Comparison of ENCODE assay signal across 8 cellular contexts in the genomic region with DNA sequence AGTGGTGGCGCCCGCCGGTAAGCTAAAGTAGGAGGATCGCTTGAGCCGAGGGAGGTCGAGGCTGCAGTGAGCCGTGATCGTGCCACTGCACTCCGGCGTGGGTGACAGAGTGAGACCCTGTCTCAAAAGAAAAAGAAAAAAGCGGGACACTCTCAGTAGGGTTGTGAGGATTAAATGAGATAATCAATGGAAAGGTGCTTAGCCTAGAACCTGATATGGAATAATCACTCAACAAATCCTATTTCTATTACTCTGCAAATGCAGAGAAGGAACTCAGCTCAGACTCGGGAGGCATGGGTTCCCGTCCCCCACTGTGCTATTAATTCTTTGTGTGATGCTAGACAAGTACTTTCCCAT. TPM values are rescaled to one million over a fixed set of nuclear protein-coding genes. Genes with fewer than 3 reads are reported as not detected.
DNase-seq lines count a peak whose midpoint lies in the region; ATAC-seq, FAIRE-seq and TF ChIP-seq lines count a peak whose summit lies in the region.
"Had no signal": no experiment of that assay in that cellular context is flagged by ENCODE, and none has a peak within 500 bp of the region (broad histone marks: within the 10 kb centered on the region; RNA-seq: fewer than 3 reads in every experiment).

No MANE protein-coding gene starts in this region.

- ATAC-seq in GM18868 (IDR thresholded peaks at IDR 0.05; ENCODE audit: unreplicated experiment) (no peak), esophagus mucosa (no peak)

- H3K36me3 ChIP-seq in adrenal gland (replicated peaks in 1 of 2) (no peaks in the 10 kb centered on the region), keratinocyte (ENCODE audit: control insufficient read depth in 2 of 2, extremely low read depth in 1 of 2, insufficient read depth in 2 of 2, low read length in 2 of 2) (no peaks in the 10 kb centered on the region), stomach (no peaks in the 10 kb centered on the region)

- dilution Hi-C loops in keratinocyte (cut with MboI; ENCODE audit: extremely low pct_ligation_motif_present, low sequenced_read_pairs): no loop called here

- peak overlapping the region; percentile 55 for H3K4me2 ChIP-seq in keratinocyte (ENCODE audit: control insufficient read depth, extremely low read depth, insufficient read depth, low read depth, low read length)

- H3K9me3 ChIP-seq in adrenal gland (replicated peaks in 1 of 3) (no peaks in the 10 kb centered on the region), keratinocyte (ENCODE audit: control insufficient read depth, low read depth, low read length) (no peaks in the 10 kb centered on the region), stomach (no peaks in the 10 kb centered on the region)

- peak overlapping the region; percentile 97 for H3K27ac Mint-ChIP-seq in HFFc6

- 52 to 64% (median 53%) methylated on average over 13 of the region's 13 CpGs for WGBS in adrenal gland, 4 donors
- 49 to 57% (median 52%) methylated on average over 13 of the region's 13 CpGs for WGBS in stomach, 5 donors

- H3K27me3 ChIP-seq in adrenal gland (no peaks in the 10 kb centered on the region), keratinocyte (ENCODE audit: control insufficient read depth, extremely low read depth, insufficient read depth, low read length) (no peaks in the 10 kb centered on the region), stomach (no peaks in the 10 kb centered on the region)

- H3K4me3 Mint-ChIP-seq in HFFc6: peak overlapping the region; percentile 97

- no peaks in the 10 kb centered on the region for H3K9me3 Mint-ChIP-seq in HFFc6

- no peak for FAIRE-seq in keratinocyte (lab: Jason Lieb, UNC)

- TF ChIP-seq POLR2A in adrenal gland (IDR thresholded peaks at IDR 0.05): no peak
- no peak for TF ChIP-seq POLR2A in stomach (IDR thresholded peaks at IDR 0.05)

- no peaks in the 10 kb centered on the region for H3K9me1 ChIP-seq in keratinocyte (ENCODE audit: control insufficient read depth, extremely low read depth, insufficient read depth, low read length)

- intact Hi-C loops in adrenal gland (cut with DNase I): loop anchor here in 1 of 2 donors (5.0 kb wide), 1 partner anchor 67 kb away; no protein-coding TSS in a partner anchor
- intact Hi-C loops in stomach (cut with DNase I; ENCODE audit: low total_unique reads): no loop called here

- H3K9ac ChIP-seq in keratinocyte (ENCODE audit: control insufficient read depth, extremely low read depth, insufficient read depth, low read length): peak overlapping the region; percentile 94

- H3K4me1 ChIP-seq in adrenal gland (replicated peaks in 1 of 2) (peaks cover 17 to 47% of the 10 kb centered on the region in 2 donors), keratinocyte (ENCODE audit: control insufficient read depth, extremely low read depth, insufficient read depth, low read length) (peaks cover 46% of the 10 kb centered on the region), stomach (peaks cover 8 to 48% (median 21%) of the 10 kb centered on the region in 4 donors)

- H3K27ac ChIP-seq in adrenal gland (peak overlapping the region in 4 of 5 donors; percentile 92 to 98 (median 94)), keratinocyte (ENCODE audit: control insufficient read depth, insufficient read depth, low read length) (peak overlapping the region; percentile 91), stomach (peak overlapping the region in 4 of 5 donors; percentile 89 to 96 (median 92))

- TF ChIP-seq EP300 in stomach (IDR thresholded peaks at IDR 0.05): no peak

- no peak for DNase-seq in HFFc6
- no peak for DNase-seq in adrenal gland
- no peak for DNase-seq in keratinocyte (ENCODE audit: low read depth, low spot score)
- no peak for DNase-seq in stomach
- DNase-seq in NCI-H345 treated with DMSO at 0.1 percent for 48 hours (lab: John Stamatoyannopoulos, UW; ENCODE audit: unreplicated experiment): no peak

- peak overlapping the region; percentile 45 for H2AFZ ChIP-seq in keratinocyte (ENCODE audit: control insufficient read depth, low read length)

- H3K27me3 Mint-ChIP-seq in HFFc6 (ENCODE audit: insufficient read depth): peaks cover 2% of the 10 kb centered on the region

- H4K20me1 ChIP-seq in keratinocyte (ENCODE audit: control insufficient read depth, extremely low read depth, insufficient read depth, low read length): no peaks in the 10 kb centered on the region

- TF ChIP-seq CTCF in HFFc6 (IDR thresholded peaks at IDR 0.05): no peak
- no peak for TF ChIP-seq CTCF in adrenal gland (IDR thresholded peaks at IDR 0.05)
- TF ChIP-seq CTCF in keratinocyte (optimal IDR thresholded peaks at IDR 0.05 in 1 of 3, IDR thresholded peaks at IDR 0.05 in 1 of 3, conservative IDR thresholded peaks at IDR 0.05 in 1 of 3; ENCODE audit: extremely low read depth in 1 of 3, insufficient read depth in 2 of 3, low read length in 3 of 3): no peak
- TF ChIP-seq CTCF in stomach (IDR thresholded peaks at IDR 0.05): no peak

- peaks cover 41% of the 10 kb centered on the region for H3K79me2 ChIP-seq in keratinocyte (ENCODE audit: control insufficient read depth, insufficient read depth, low read length)

- H3K36me3 Mint-ChIP-seq in HFFc6 (ENCODE audit: low read depth): no peaks in the 10 kb centered on the region

- peaks cover 57% of the 10 kb centered on the region for H3K4me1 Mint-ChIP-seq in HFFc6 (ENCODE audit: low read depth)

- peak overlapping the region in 2 of 4 donors; percentile 69 to 95 for H3K4me3 ChIP-seq in adrenal gland
- peak overlapping the region; percentile 44 to 87 (median 62) for H3K4me3 ChIP-seq in keratinocyte (ENCODE audit: control insufficient read depth in 2 of 3, extremely low read depth in 1 of 3, insufficient read depth in 2 of 3, low read depth in 1 of 3, low read length in 3 of 3)
- H3K4me3 ChIP-seq in stomach: peak overlapping the region; percentile 74 to 86 (median 77)

RNA-seq across cellular contexts. Expression of a gene that starts 0.5 kb away (rescaled TPM):
- 10 to 100 TPM; 47.3 to 55.6 (median 53.0) TPM for total RNA-seq in HFFc6 (2021; fragmentation: NEBNext Ultra II Directional; extraction: Animal tissue kit (Norgen Biotek cat#: 25700))
- total RNA-seq in adrenal gland (10 to 100 TPM; 16.2 to 65.3 (median 30.1) TPM), stomach (10 to 100 TPM; 12.5 to 20.4 (median 19.3) TPM), esophagus mucosa (17.1 TPM)
- polyA plus RNA-seq in adrenal gland (10 to 100 TPM in 1 of 3 donors, 1 to 10 TPM in 2; 7.1 to 25.8 (median 9.7) TPM), keratinocyte (46.1 to 52.8 TPM (median 52.5 TPM) in 3 replicates), stomach (1 to 10 TPM; 2.6 to 4.9 (median 3.7) TPM)
- polyA plus RNA-seq in keratinocyte (2011; ENCODE audit: low read depth): 102 TPM
- polyA plus RNA-seq in keratinocyte (2011; cell fraction: cytosol; rRNA removed): 31.4 and 40.6 TPM in 2 replicates
- polyA plus RNA-seq in keratinocyte (2011; cell fraction: nucleus; rRNA removed): 68.2 and 75.7 TPM in 2 replicates
- polyA plus RNA-seq in keratinocyte (2012; ENCODE audit: low replicate concordance): 18.8 and 46.9 TPM in 2 replicates
- 65.4 to 110 TPM (median 99.0 TPM) in 3 replicates for polyA minus RNA-seq in keratinocyte
- 59.9 TPM for polyA minus RNA-seq in keratinocyte (2011; cell fraction: cytosol; rRNA and poly(A)+ RNA removed)
- 89.4 and 161 TPM in 2 replicates for polyA minus RNA-seq in keratinocyte (2011; cell fraction: nucleus; rRNA and poly(A)+ RNA removed)

RNA-seq across cellular contexts. Expression of a gene that starts 48.1 kb away (rescaled TPM):
- total RNA-seq in HFFc6 (2021; fragmentation: NEBNext Ultra II Directional; extraction: Animal tissue kit (Norgen Biotek cat#: 25700)): under 1 TPM; 0.17 to 0.53 (median 0.44) TPM
- total RNA-seq in adrenal gland (not detected), stomach (under 1 TPM in 1 of 5 donors, not detected in 4; 0.58 TPM), esophagus mucosa (not detected)
- polyA plus RNA-seq in adrenal gland (under 1 TPM in 1 of 3 donors, not detected in 2; 0.03 TPM), keratinocyte (0.08 to 0.30 TPM (median 0.14 TPM) in 3 replicates), stomach (under 1 TPM in 1 of 3 donors, not detected in 2; 0.19 TPM)
- 0.15 TPM for polyA plus RNA-seq in keratinocyte (2011; ENCODE audit: low read depth)
- 0.12 and 0.13 TPM in 2 replicates for polyA plus RNA-seq in keratinocyte (2011; cell fraction: cytosol; rRNA removed)
- polyA plus RNA-seq in keratinocyte (2011; cell fraction: nucleus; rRNA removed): 0.27 and 0.36 TPM in 2 replicates
- 0.10 and 0.31 TPM in 2 replicates for polyA plus RNA-seq in keratinocyte (2012; ENCODE audit: low replicate concordance)
- polyA minus RNA-seq in keratinocyte: 0.46 to 0.82 TPM (median 0.54 TPM) in 3 replicates
- not detected for polyA minus RNA-seq in keratinocyte (2011; cell fraction: cytosol; rRNA and poly(A)+ RNA removed)
- polyA minus RNA-seq in keratinocyte (2011; cell fraction: nucleus; rRNA and poly(A)+ RNA removed): 0.21 and 0.23 TPM in 2 replicates
- total RNA-seq: T-helper 1 cell treated with Interleukin-12 subunit alpha and Interleukin-12 subunit beta and Interleukin-4 antibody, amounts not matched to agents 30 ng/mL and 1 ng/mL, for 36 hours had no signal
